17 cellular contexts compared by ENCODE assay signal in the genomic region with DNA sequence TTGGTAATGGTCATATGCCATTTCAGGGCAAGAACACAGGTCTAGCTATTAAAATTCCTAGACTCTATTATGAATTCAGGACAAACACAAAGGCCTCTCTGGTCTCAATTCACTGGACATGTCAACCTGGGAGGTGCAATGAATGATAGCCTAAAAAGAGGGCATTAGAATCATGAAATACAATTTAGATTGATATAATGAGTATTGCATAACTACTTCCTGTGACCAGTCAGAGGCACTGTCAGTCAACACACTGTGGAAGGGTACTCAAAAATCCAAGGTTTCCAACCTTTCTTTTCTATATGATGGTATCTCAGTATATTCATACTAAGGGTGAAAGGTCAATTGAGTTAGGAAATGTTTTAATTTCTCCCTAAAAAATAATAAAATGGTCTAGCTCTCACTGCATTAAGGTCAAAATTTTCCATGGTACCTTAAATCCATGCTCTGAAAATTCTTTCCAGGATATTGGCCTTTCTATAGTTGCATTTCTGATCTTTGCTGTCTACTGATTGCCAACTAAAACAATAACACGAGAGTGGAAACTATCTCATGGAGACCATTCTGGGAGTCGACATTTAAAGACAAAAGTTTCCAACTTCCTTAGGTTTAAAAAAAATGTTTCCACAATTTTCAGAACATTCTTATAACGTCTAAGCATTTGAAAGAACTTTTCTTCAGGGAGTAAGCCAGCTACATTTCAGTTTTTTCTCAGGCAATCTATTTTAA.
"Had no signal": no experiment of that assay in that cellular context is flagged by ENCODE, and none has a peak within 500 bp of the region (broad histone marks: within the 10 kb centered on the region; RNA-seq: fewer than 3 reads in every experiment).

No MANE protein-coding gene starts in this region.

- H3K4me3 ChIP-seq: tibial artery had no signal

- H3K27me3 ChIP-seq: tibial artery had no signal

- H3K27me3 Mint-ChIP-seq: activated naive CD4-positive, alpha-beta T cell treated with anti-CD3 and anti-CD28 coated beads, Interleukin-2, amount 50 U/mL, for 24 hours had no signal

- H3K27ac Mint-ChIP-seq: activated naive CD4-positive, alpha-beta T cell treated with anti-CD3 and anti-CD28 coated beads, Interleukin-2, amount 50 U/mL, for 24 hours had no signal

- FAIRE-seq: colon, endometrium, frontal cortex had no signal

- H3K4me3 Mint-ChIP-seq: activated naive CD4-positive, alpha-beta T cell treated with anti-CD3 and anti-CD28 coated beads, Interleukin-2, amount 50 U/mL, for 24 hours; nephron progenitor cell had no signal

- H3K27ac ChIP-seq: tibial artery, VCaP had no signal

- DNase-seq: activated CD4-positive, alpha-beta T cell treated with anti-CD3 and anti-CD28 coated beads for 1 hour; activated CD8-positive, alpha-beta memory T cell treated with anti-CD3 and anti-CD28 coated beads for 24 hours; activated CD8-positive, alpha-beta memory T cell treated with anti-CD3 and anti-CD28 coated beads, Interleukin-2, amount 50 U/mL, for 48 hours; activated effector memory CD4-positive, alpha-beta T cell treated with Interleukin-2 at 50 U/mL for 16 hours; activated T-cell treated with anti-CD3 and anti-CD28 coated beads, Interleukin-2, amount 50 U/mL, for 48 hours; nephron progenitor cell; nucleus accumbens; posterior cingulate gyrus; stimulated activated naive CD4-positive, alpha-beta T cell treated with Interleukin-2 at 50 U/mL for 16 hours; substantia nigra; T1000; tibial artery had no signal

- H3K9me3 ChIP-seq: tibial artery had no signal

- H3K9me3 Mint-ChIP-seq: activated naive CD4-positive, alpha-beta T cell treated with anti-CD3 and anti-CD28 coated beads, Interleukin-2, amount 50 U/mL, for 24 hours; nephron progenitor cell had no signal
